In the genomic region with DNA sequence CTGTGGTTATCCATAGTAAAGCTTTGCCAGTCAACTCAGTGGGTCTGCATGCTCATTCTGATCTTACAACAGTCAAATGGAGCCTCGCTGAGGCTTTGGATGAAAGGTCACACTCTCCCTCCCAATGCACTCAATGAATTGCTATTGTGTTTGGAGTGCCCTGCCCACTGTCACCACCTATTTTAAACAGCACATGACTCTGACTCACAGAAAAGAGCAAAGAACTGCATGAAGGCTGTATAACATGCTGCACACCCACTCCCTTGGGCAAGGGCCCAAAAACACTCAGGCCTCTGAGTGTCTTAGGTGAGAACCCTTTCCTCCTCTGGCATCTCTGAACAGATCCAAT, we compare ENCODE assay signal across 1 cellular context.
A peak's percentile ranks its signal among the peaks of the same experiment; 100 is the strongest.
TF ChIP-seq lines count a peak whose summit lies in the region.

No MANE protein-coding gene starts in this region.

TF ChIP-seq in HepG2, 621 proteins besides CTCF, POLR2A, EP300 and RAD21 (continued from another document):
- TF ChIP-seq ZNF281 (CRISPR knock-in tag; IDR thresholded peaks at IDR 0.05; ENCODE audit: borderline replicate concordance) (no peak), REST (IDR thresholded peaks at IDR 0.05; ENCODE audit: borderline replicate concordance in 1 of 2, low read depth in 1 of 2, low read length in 2 of 2) (no peak), NR2F2 (IDR thresholded peaks at IDR 0.05; ENCODE audit: borderline replicate concordance, low read depth) (no peak), FOSL2 (CRISPR knock-in tag; IDR thresholded peaks at IDR 0.05) (peak; percentile 52), PHF5A (CRISPR knock-in tag; IDR thresholded peaks at IDR 0.05; ENCODE audit: low read depth, unreplicated experiment) (no peak), CBX5 (CRISPR knock-in tag; IDR thresholded peaks at IDR 0.05; ENCODE audit: borderline replicate concordance) (no peak), ZFP36L2 (CRISPR knock-in tag; IDR thresholded peaks at IDR 0.05) (no peak), HNF4A (CRISPR knock-in tag; IDR thresholded peaks at IDR 0.05) (no peak), ZFX (CRISPR knock-in tag; IDR thresholded peaks at IDR 0.05; ENCODE audit: low read depth) (no peak), HMG20A (CRISPR knock-in tag; IDR thresholded peaks at IDR 0.05; ENCODE audit: borderline replicate concordance) (no peak), SP5 (CRISPR knock-in tag; IDR thresholded peaks at IDR 0.05; ENCODE audit: borderline replicate concordance, low read depth) (no peak), MIXL1 (CRISPR knock-in tag; IDR thresholded peaks at IDR 0.05) (no peak), MZF1 (CRISPR knock-in tag; IDR thresholded peaks at IDR 0.05; ENCODE audit: borderline replicate concordance) (no peak), STAT5B (CRISPR knock-in tag; IDR thresholded peaks at IDR 0.05) (no peak), ZNF34 (CRISPR knock-in tag; IDR thresholded peaks at IDR 0.05; ENCODE audit: borderline replicate concordance) (no peak), ZNF207 (IDR thresholded peaks at IDR 0.05; ENCODE audit: borderline replicate concordance) (no peak), RCOR2 (CRISPR knock-in tag; IDR thresholded peaks at IDR 0.05) (no peak), ZFAT (CRISPR knock-in tag; conservative IDR thresholded peaks at IDR 0.05) (no peak), ZNF510 (CRISPR knock-in tag; IDR thresholded peaks at IDR 0.05; ENCODE audit: low read depth) (no peak), ATRX (CRISPR knock-in tag; IDR thresholded peaks at IDR 0.05; ENCODE audit: borderline replicate concordance) (no peak), GLMP (CRISPR knock-in tag; IDR thresholded peaks at IDR 0.05; ENCODE audit: borderline replicate concordance) (no peak), XRCC5 (optimal IDR thresholded peaks at IDR 0.05; ENCODE audit: low read length) (peak; percentile 26), ZNF788 (CRISPR knock-in tag; IDR thresholded peaks at IDR 0.05; ENCODE audit: borderline replicate concordance) (no peak), TFE3 (CRISPR knock-in tag; IDR thresholded peaks at IDR 0.05) (0 out of 2 replicates have a peak, but pooled peaks have one; percentile 39), ZNF883 (CRISPR knock-in tag; IDR thresholded peaks at IDR 0.05; ENCODE audit: not compliant biosample characterization) (no peak)
- TF ChIP-seq, protein P1, sequence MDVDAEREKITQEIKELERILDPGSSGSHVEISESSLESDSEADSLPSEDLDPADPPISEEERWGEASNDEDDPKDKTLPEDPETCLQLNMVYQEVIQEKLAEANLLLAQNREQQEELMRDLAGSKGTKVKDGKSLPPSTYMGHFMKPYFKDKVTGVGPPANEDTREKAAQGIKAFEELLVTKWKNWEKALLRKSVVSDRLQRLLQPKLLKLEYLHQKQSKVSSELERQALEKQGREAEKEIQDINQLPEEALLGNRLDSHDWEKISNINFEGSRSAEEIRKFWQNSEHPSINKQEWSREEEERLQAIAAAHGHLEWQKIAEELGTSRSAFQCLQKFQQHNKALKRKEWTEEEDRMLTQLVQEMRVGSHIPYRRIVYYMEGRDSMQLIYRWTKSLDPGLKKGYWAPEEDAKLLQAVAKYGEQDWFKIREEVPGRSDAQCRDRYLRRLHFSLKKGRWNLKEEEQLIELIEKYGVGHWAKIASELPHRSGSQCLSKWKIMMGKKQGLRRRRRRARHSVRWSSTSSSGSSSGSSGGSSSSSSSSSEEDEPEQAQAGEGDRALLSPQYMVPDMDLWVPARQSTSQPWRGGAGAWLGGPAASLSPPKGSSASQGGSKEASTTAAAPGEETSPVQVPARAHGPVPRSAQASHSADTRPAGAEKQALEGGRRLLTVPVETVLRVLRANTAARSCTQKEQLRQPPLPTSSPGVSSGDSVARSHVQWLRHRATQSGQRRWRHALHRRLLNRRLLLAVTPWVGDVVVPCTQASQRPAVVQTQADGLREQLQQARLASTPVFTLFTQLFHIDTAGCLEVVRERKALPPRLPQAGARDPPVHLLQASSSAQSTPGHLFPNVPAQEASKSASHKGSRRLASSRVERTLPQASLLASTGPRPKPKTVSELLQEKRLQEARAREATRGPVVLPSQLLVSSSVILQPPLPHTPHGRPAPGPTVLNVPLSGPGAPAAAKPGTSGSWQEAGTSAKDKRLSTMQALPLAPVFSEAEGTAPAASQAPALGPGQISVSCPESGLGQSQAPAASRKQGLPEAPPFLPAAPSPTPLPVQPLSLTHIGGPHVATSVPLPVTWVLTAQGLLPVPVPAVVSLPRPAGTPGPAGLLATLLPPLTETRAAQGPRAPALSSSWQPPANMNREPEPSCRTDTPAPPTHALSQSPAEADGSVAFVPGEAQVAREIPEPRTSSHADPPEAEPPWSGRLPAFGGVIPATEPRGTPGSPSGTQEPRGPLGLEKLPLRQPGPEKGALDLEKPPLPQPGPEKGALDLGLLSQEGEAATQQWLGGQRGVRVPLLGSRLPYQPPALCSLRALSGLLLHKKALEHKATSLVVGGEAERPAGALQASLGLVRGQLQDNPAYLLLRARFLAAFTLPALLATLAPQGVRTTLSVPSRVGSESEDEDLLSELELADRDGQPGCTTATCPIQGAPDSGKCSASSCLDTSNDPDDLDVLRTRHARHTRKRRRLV (CRISPR knock-in tag; IDR thresholded peaks at IDR 0.05) = no peak
- TF ChIP-seq, protein P2, sequence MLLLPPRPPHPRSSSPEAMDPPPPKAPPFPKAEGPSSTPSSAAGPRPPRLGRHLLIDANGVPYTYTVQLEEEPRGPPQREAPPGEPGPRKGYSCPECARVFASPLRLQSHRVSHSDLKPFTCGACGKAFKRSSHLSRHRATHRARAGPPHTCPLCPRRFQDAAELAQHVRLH (CRISPR knock-in tag; IDR thresholded peaks at IDR 0.05; ENCODE audit: borderline replicate concordance, low read depth) = no peak
- TF ChIP-seq, protein P3, sequence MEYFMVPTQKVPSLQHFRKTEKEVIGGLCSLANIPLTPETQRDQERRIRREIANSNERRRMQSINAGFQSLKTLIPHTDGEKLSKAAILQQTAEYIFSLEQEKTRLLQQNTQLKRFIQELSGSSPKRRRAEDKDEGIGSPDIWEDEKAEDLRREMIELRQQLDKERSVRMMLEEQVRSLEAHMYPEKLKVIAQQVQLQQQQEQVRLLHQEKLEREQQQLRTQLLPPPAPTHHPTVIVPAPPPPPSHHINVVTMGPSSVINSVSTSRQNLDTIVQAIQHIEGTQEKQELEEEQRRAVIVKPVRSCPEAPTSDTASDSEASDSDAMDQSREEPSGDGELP (IDR thresholded peaks at IDR 0.05; ENCODE audit: borderline replicate concordance, low read depth) = no peak
- TF ChIP-seq, protein P4, sequence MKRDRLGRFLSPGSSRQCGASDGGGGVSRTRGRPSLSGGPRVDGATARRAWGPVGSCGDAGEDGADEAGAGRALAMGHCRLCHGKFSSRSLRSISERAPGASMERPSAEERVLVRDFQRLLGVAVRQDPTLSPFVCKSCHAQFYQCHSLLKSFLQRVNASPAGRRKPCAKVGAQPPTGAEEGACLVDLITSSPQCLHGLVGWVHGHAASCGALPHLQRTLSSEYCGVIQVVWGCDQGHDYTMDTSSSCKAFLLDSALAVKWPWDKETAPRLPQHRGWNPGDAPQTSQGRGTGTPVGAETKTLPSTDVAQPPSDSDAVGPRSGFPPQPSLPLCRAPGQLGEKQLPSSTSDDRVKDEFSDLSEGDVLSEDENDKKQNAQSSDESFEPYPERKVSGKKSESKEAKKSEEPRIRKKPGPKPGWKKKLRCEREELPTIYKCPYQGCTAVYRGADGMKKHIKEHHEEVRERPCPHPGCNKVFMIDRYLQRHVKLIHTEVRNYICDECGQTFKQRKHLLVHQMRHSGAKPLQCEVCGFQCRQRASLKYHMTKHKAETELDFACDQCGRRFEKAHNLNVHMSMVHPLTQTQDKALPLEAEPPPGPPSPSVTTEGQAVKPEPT (CRISPR knock-in tag; IDR thresholded peaks at IDR 0.05; ENCODE audit: low read depth) = no peak
- TF ChIP-seq, protein P5, sequence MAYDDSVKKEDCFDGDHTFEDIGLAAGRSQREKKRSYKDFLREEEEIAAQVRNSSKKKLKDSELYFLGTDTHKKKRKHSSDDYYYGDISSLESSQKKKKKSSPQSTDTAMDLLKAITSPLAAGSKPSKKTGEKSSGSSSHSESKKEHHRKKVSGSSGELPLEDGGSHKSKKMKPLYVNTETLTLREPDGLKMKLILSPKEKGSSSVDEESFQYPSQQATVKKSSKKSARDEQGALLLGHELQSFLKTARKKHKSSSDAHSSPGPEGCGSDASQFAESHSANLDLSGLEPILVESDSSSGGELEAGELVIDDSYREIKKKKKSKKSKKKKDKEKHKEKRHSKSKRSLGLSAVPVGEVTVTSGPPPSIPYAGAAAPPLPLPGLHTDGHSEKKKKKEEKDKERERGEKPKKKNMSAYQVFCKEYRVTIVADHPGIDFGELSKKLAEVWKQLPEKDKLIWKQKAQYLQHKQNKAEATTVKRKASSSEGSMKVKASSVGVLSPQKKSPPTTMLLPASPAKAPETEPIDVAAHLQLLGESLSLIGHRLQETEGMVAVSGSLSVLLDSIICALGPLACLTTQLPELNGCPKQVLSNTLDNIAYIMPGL (CRISPR knock-in tag; IDR thresholded peaks at IDR 0.05; ENCODE audit: borderline replicate concordance in 1 of 2, low read depth in 1 of 2) = no peak
- TF ChIP-seq, protein P6, sequence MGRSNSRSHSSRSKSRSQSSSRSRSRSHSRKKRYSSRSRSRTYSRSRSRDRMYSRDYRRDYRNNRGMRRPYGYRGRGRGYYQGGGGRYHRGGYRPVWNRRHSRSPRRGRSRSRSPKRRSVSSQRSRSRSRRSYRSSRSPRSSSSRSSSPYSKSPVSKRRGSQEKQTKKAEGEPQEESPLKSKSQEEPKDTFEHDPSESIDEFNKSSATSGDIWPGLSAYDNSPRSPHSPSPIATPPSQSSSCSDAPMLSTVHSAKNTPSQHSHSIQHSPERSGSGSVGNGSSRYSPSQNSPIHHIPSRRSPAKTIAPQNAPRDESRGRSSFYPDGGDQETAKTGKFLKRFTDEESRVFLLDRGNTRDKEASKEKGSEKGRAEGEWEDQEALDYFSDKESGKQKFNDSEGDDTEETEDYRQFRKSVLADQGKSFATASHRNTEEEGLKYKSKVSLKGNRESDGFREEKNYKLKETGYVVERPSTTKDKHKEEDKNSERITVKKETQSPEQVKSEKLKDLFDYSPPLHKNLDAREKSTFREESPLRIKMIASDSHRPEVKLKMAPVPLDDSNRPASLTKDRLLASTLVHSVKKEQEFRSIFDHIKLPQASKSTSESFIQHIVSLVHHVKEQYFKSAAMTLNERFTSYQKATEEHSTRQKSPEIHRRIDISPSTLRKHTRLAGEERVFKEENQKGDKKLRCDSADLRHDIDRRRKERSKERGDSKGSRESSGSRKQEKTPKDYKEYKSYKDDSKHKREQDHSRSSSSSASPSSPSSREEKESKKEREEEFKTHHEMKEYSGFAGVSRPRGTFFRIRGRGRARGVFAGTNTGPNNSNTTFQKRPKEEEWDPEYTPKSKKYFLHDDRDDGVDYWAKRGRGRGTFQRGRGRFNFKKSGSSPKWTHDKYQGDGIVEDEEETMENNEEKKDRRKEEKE (IDR thresholded peaks at IDR 0.05) = no peak
